In the genomic region with DNA sequence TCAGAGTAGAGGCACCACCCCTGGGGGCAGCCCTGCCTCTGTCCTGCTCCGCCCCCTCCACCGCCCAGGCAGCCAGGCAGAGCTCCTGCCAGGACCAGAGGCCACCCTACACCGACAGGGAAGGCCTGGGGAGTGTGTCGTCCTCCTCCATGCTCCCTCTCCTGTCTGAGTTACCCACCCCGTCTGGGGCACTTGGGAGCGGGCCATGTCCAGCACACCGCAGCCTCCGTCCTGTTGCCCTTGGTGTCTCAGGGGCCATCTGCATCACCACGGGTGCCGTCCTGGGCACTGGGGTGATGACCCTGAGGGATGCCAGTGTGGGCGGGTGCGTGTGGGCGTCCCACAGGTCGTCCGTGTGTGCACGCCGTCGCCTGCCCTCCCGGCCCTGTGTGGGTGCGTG, we compare ENCODE assay signal across 22 cellular contexts.
"Had no signal": no experiment of that assay in that cellular context is flagged by ENCODE, and none has a peak within 500 bp of the region (broad histone marks: within the 10 kb centered on the region; RNA-seq: fewer than 3 reads in every experiment).

No MANE protein-coding gene starts in this region.

- H3K4me2 ChIP-seq: hepatocyte had no signal

- H3K4me3 ChIP-seq: coronary artery, hepatocyte, lung, right atrium auricular region, tibial artery, upper lobe of right lung, vagina had no signal

- FAIRE-seq: endothelial cell of umbilical vein, small intestine had no signal

- ATAC-seq: foreskin keratinocyte; left colon; left ventricle myocardium superior; naive thymus-derived CD4-positive, alpha-beta T cell; upper lobe of right lung had no signal

- H3K9me3 Mint-ChIP-seq: endodermal cell; naive thymus-derived CD4-positive, alpha-beta T cell; nephron progenitor cell had no signal

- H3K4me1 ChIP-seq: foreskin keratinocyte, right atrium auricular region, upper lobe of right lung had no signal

- H3K27me3 ChIP-seq: foreskin keratinocyte, hepatocyte, neutrophil, right atrium auricular region, tibial artery, upper lobe of right lung, vagina had no signal

- DNase-seq: effector CD4-positive, alpha-beta T cell; endodermal cell; erythroblast; foreskin keratinocyte; left colon; left ventricle myocardium superior; mesenchymal stem cell; nephron progenitor cell; posterior cingulate gyrus; small intestine; stimulated activated CD4-positive, alpha-beta T cell treated with anti-CD3 and anti-CD28 coated beads, Interleukin-12 subunit alpha, Interleukin-12 subunit beta, amount 100 ng/mL, for 4 hours; stimulated activated naive CD4-positive, alpha-beta T cell treated with Interleukin-2 at 50 U/mL for 16 hours; tibial artery; upper lobe of right lung had no signal

- H3K79me2 ChIP-seq: hepatocyte had no signal

- H3K27ac Mint-ChIP-seq: endodermal cell had no signal

- H3K27ac ChIP-seq: coronary artery, foreskin keratinocyte, hepatocyte, neutrophil, right atrium auricular region, tibial artery, upper lobe of right lung, vagina had no signal

- H3K9me3 ChIP-seq: neutrophil, right atrium auricular region, tibial artery, upper lobe of right lung, vagina had no signal

- H3K4me1 Mint-ChIP-seq: endodermal cell had no signal

- H3K4me3 Mint-ChIP-seq: endodermal cell; naive thymus-derived CD4-positive, alpha-beta T cell; nephron progenitor cell had no signal

- H3K27me3 Mint-ChIP-seq: naive thymus-derived CD4-positive, alpha-beta T cell had no signal

- H2AFZ ChIP-seq: hepatocyte had no signal
